24 cellular contexts compared by ENCODE assay signal in genomic region chr6:159268511-159268910, GRCh38.
"Had no signal": no experiment of that assay in that cellular context is flagged by ENCODE, and none has a peak within 500 bp of the region (broad histone marks: within the 10 kb centered on the region; RNA-seq: fewer than 3 reads in every experiment).

No MANE protein-coding gene starts in this region.

- H3K4me1 ChIP-seq: colonic mucosa, esophagus muscularis mucosa, esophagus squamous epithelium, foreskin keratinocyte, gastrocnemius medialis, gastroesophageal sphincter, heart left ventricle, heart right ventricle had no signal

- H3K4me1 Mint-ChIP-seq: endodermal cell had no signal

- H3K36me3 ChIP-seq: colonic mucosa, esophagus muscularis mucosa, esophagus squamous epithelium, gastrocnemius medialis, gastroesophageal sphincter, heart left ventricle, heart right ventricle had no signal

- DNase-seq: colonic mucosa; cortex of kidney; dermis blood vessel endothelial cell; dorsolateral prefrontal cortex; effector CD4-positive, alpha-beta T cell; effector CD8-positive, alpha-beta T cell; effector memory CD4-positive, alpha-beta T cell; effector memory CD8-positive, alpha-beta T cell; endodermal cell; erythroblast; esophagus squamous epithelium; foreskin fibroblast; foreskin keratinocyte; foreskin melanocyte; gastrocnemius medialis; glutamatergic neuron; head of caudate nucleus; heart left ventricle; heart right ventricle had no signal

- H3K27ac Mint-ChIP-seq: dendritic cell treated with granulocyte-macrophage colony-stimulating factor and Interleukin-4, amounts not matched to agents 40 ng/mL and 50 ng/mL, for 4 days; effector memory CD8-positive, alpha-beta T cell; endodermal cell had no signal

- H3K27me3 Mint-ChIP-seq: dendritic cell treated with granulocyte-macrophage colony-stimulating factor and Interleukin-4, amounts not matched to agents 40 ng/mL and 50 ng/mL, for 4 days had no signal

- H3K4me3 Mint-ChIP-seq: dendritic cell treated with granulocyte-macrophage colony-stimulating factor and Interleukin-4, amounts not matched to agents 40 ng/mL and 50 ng/mL, for 4 days; effector memory CD8-positive, alpha-beta T cell; endodermal cell had no signal

- H3K27ac ChIP-seq: colonic mucosa, coronary artery, dorsolateral prefrontal cortex, epithelial cell of prostate, esophagus muscularis mucosa, esophagus squamous epithelium, foreskin keratinocyte, gastrocnemius medialis, gastroesophageal sphincter, heart left ventricle, heart right ventricle had no signal

- H3K9me3 ChIP-seq: colonic mucosa, esophagus muscularis mucosa, esophagus squamous epithelium, gastrocnemius medialis, gastroesophageal sphincter, heart left ventricle, heart right ventricle had no signal

- H3K4me3 ChIP-seq: colonic mucosa, coronary artery, dorsolateral prefrontal cortex, esophagus muscularis mucosa, esophagus squamous epithelium, gastrocnemius medialis, gastroesophageal sphincter, heart left ventricle, heart right ventricle had no signal

- H3K9me3 Mint-ChIP-seq: dendritic cell treated with granulocyte-macrophage colony-stimulating factor and Interleukin-4, amounts not matched to agents 40 ng/mL and 50 ng/mL, for 4 days; effector memory CD8-positive, alpha-beta T cell; endodermal cell had no signal
